In the genomic region with DNA sequence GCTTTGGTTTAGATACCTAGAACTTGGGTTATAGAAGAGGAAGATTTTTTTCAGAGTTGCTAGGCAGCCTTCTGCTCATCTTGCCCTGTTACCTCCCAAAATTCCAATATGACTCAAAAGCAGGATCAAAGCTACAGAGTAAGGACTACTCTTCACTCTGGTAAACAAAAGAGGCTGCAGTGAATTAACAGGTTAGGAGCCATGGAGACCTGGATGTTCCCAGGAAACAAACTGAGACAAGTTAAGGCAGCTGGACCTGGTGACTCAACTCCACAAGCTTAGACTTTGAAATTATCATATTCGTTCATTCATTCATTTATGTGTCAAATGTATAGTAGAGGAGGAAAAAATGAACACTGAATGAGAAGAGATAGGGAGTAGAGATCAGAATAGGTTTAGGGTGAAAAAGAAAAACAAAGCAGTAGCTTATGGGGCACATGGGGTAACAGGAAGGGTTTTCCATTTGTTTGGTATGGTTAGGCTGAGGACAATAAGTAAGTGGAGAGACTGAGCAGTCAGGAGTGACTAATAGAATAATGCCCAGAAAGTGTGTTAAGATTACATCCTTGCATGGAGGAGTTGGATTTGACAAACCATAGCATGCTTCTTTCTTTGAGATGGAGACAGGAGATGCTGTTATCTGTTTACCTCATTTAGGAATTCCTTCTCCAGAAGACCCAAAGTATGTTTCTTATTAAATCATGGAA, we compare ENCODE assay signal across 13 cellular contexts.
DNase-seq lines count a peak whose midpoint lies in the region; ATAC-seq, FAIRE-seq and TF ChIP-seq lines count a peak whose summit lies in the region.
"Had no signal": no experiment of that assay in that cellular context is flagged by ENCODE, and none has a peak within 500 bp of the region (broad histone marks: within the 10 kb centered on the region; RNA-seq: fewer than 3 reads in every experiment).

No MANE protein-coding gene starts in this region.

- no peak for FAIRE-seq in HTR-8/SVneo (lab: Jason Lieb, UNC)
- FAIRE-seq: D721Med had no signal

- no peak overlapping the region for H2BK15ac ChIP-seq in IMR-90 (ENCODE audit: low read depth, low read length)

- H3K4me3 Mint-ChIP-seq in endodermal cell, result no peak overlapping the region
- H3K4me3 Mint-ChIP-seq: CD8-positive, alpha-beta T cell; HFFc6 had no signal

- H2AFZ ChIP-seq in IMR-90 (replicated peaks; ENCODE audit: low read length, poor library complexity), result no peak overlapping the region

- H3K4me2 ChIP-seq in IMR-90 (ENCODE audit: low read depth, low read length), result no peak overlapping the region

- no peak overlapping the region for H4K5ac ChIP-seq in IMR-90 (ENCODE audit: low read depth, low read length)

- H3K27me3 Mint-ChIP-seq in endodermal cell (ENCODE audit: insufficient read depth), result no peaks in the 10 kb centered on the region

- H2BK120ac ChIP-seq in IMR-90 (ENCODE audit: low read depth, low read length), result no peak overlapping the region

- no peak overlapping the region for H2AK9ac ChIP-seq in IMR-90 (replicated peaks; ENCODE audit: low read depth, low read length, poor library complexity)

- no peak for TF ChIP-seq CTCF in IMR-90 (conservative IDR thresholded peaks at IDR 0.05; ENCODE audit: low read depth, low read length)
- TF ChIP-seq CTCF in RWPE1 (conservative IDR thresholded peaks at IDR 0.05; ENCODE audit: low read depth), result no peak
- no peak for TF ChIP-seq CTCF in endodermal cell (conservative IDR thresholded peaks at IDR 0.05)

- dilution Hi-C loops in IMR-90 (cut with HindIII; ENCODE audit: low sequenced_read_pairs, unreplicated experiment), result no loop called here

- H2AK5ac ChIP-seq in IMR-90 (ENCODE audit: low read depth, low read length), result no peak overlapping the region

- POLR2A ChIA-PET in IMR-90 (lab: Charles Lee; ENCODE audit: unreplicated experiment), result no interaction called here
- POLR2A ChIA-PET in RWPE1 (lab: Yijun Ruan, JAX; ENCODE audit: low non-redundant PET), result interaction anchor here (0.6 kb wide), 1 partner anchor 453 kb away, joined by 6 read pairs; no protein-coding TSS in a partner anchor

- H3K36me3 ChIP-seq in IMR-90 (ENCODE audit: control insufficient read depth, insufficient read depth, low read length) (no peaks in the 10 kb centered on the region), endodermal cell (ENCODE audit: control insufficient read depth, insufficient read depth, low read length) (no peaks in the 10 kb centered on the region)

- in situ Hi-C loops in IMR-90 (cut with MboI; ENCODE audit: low sequenced_read_pairs), result no loop called here

- H4K91ac ChIP-seq in IMR-90 (ENCODE audit: insufficient read depth, low read depth, low read length), result no peak overlapping the region

- H4K20me1 ChIP-seq in IMR-90 (ENCODE audit: insufficient read depth, low read length), result no peaks in the 10 kb centered on the region

- H3K4me3 ChIP-seq in IMR-90 (ENCODE audit: insufficient read depth, low read depth, low read length) (no peak overlapping the region), endodermal cell (ENCODE audit: low read length) (no peak overlapping the region)

- no peak overlapping the region for H3K27ac Mint-ChIP-seq in endodermal cell
- H3K27ac Mint-ChIP-seq: CD8-positive, alpha-beta T cell; HFFc6 had no signal

- H3K23ac ChIP-seq in IMR-90 (ENCODE audit: low read depth, low read length), result no peak overlapping the region

- no peak overlapping the region for H3K14ac ChIP-seq in IMR-90 (replicated peaks; ENCODE audit: low read depth, low read length)

- no peaks in the 10 kb centered on the region for H3K9me3 ChIP-seq in IMR-90 (ENCODE audit: control insufficient read depth, insufficient read depth, low read length)
- peaks cover 13% of the 10 kb centered on the region for H3K9me3 ChIP-seq in endodermal cell (ENCODE audit: control insufficient read depth, low read length)

- TF ChIP-seq RAD21 in IMR-90 (IDR thresholded peaks at IDR 0.05; ENCODE audit: low read length), result no peak

- BruUV-seq in IMR-90 (replicated peaks; lab: Mats Ljungman, UMichigan), result no TSS peak

- H3K27me3 ChIP-seq in IMR-90 (ENCODE audit: control insufficient read depth, insufficient read depth, low read length) (no peaks in the 10 kb centered on the region), endodermal cell (ENCODE audit: control insufficient read depth, insufficient read depth, low read length, poor library complexity, severe bottlenecking) (no peaks in the 10 kb centered on the region)

- no peak overlapping the region for H3K18ac ChIP-seq in IMR-90 (ENCODE audit: low read depth, low read length)

- no peak overlapping the region for H4K8ac ChIP-seq in IMR-90 (ENCODE audit: low read depth in 2 of 2, low read length in 2 of 2)

- no peaks in the 10 kb centered on the region for H3K4me1 ChIP-seq in IMR-90 (ENCODE audit: control insufficient read depth, insufficient read depth, low read length)
- H3K4me1 ChIP-seq in endodermal cell (ENCODE audit: control insufficient read depth, insufficient read depth, low read length), result peaks cover 4% of the 10 kb centered on the region

- H3K79me1 ChIP-seq in IMR-90 (ENCODE audit: low read depth in 1 of 2, low read length in 2 of 2), result no peaks in the 10 kb centered on the region

- H3K56ac ChIP-seq in IMR-90 (ENCODE audit: extremely low read depth, insufficient read depth, low read length), result no peak overlapping the region

- H3K27ac ChIP-seq in IMR-90 (ENCODE audit: insufficient read depth, low read length), result no peak overlapping the region
- no peak overlapping the region for H3K27ac ChIP-seq in RWPE1
- H3K27ac ChIP-seq in epithelial cell of prostate, result peak overlapping the region; percentile 35
- H3K27ac ChIP-seq in endodermal cell (ENCODE audit: low read depth, low read length), result no peak overlapping the region

- peaks cover 30% of the 10 kb centered on the region for H3K4me1 Mint-ChIP-seq in endodermal cell

- H3K4ac ChIP-seq in IMR-90 (ENCODE audit: low read depth, low read length), result no peak overlapping the region

- no CpG with 5 or more reads among the region's 1 CpG for WGBS in IMR-90 (ENCODE audit: extremely low coverage in 2 of 2, insufficient read length in 1 of 2), 2 experiments
- WGBS in endodermal cell (ENCODE audit: insufficient coverage in 1 of 2, insufficient read length in 1 of 2), 2 experiments, result 60 to 82% methylated on average over 1 of the region's 1 CpG

- H3K9ac ChIP-seq in IMR-90 (ENCODE audit: low read depth, low read length) (no peak overlapping the region), endodermal cell (ENCODE audit: extremely low read depth, low read length, poor library complexity, severe bottlenecking) (no peak overlapping the region)

- H2BK5ac ChIP-seq in IMR-90 (ENCODE audit: low read depth, low read length, poor library complexity, severe bottlenecking), result no peak overlapping the region

- H3K9me3 Mint-ChIP-seq in endodermal cell, result no peaks in the 10 kb centered on the region
- H3K9me3 Mint-ChIP-seq: CD8-positive, alpha-beta T cell; HFFc6 had no signal

- no peaks in the 10 kb centered on the region for H3K9me1 ChIP-seq in IMR-90 (ENCODE audit: insufficient read depth, low read length)

- no peak for TF ChIP-seq POLR2A in IMR-90 (IDR thresholded peaks at IDR 0.05; ENCODE audit: low read depth, low read length)

- intact Hi-C loops in IMR-90 (cut with micrococcal nuclease), result no loop called here

- CTCF ChIA-PET in IMR-90 (lab: Yijun Ruan, JAX), result interaction anchor here (1.0 kb wide), 1 partner anchor 13 kb away, joined by 3 read pairs; no protein-coding TSS in a partner anchor
- CTCF ChIA-PET in RWPE1 (lab: Yijun Ruan, JAX), result interaction anchor here (0.6 kb wide), 1 partner anchor 10 kb away, joined by 5 read pairs; no protein-coding TSS in a partner anchor

- H3K36me3 Mint-ChIP-seq in endodermal cell (ENCODE audit: low read depth), result no peaks in the 10 kb centered on the region
- H3K36me3 Mint-ChIP-seq: CD8-positive, alpha-beta T cell had no signal

- no peak overlapping the region for H2BK20ac ChIP-seq in IMR-90 (ENCODE audit: low read depth, low read length)

- ATAC-seq in IMR-90 (ENCODE audit: low read depth), result no peak
- ATAC-seq: CD8-positive, alpha-beta T cell had no signal

- peak; percentile 12 for DNase-seq in IMR-90
- peak; percentile 75 for DNase-seq in RWPE1 (ENCODE audit: low spot score)
- DNase-seq in epithelial cell of prostate (ENCODE audit: low read depth, low spot score), result peak; percentile 78
- peak; percentile 55 for DNase-seq in myocyte (ENCODE audit: low read depth)
- DNase-seq in NCI-H1105 (lab: John Stamatoyannopoulos, UW), result no peak
- no peak for DNase-seq in endodermal cell
- DNase-seq in HTR-8/SVneo (ENCODE audit: insufficient read length, low spot score), result no peak
- DNase-seq: CD8-positive, alpha-beta T cell; EL; HFFc6; NCI-H1048; SIG-M5 had no signal

TF ChIP-seq in IMR-90, 13 proteins besides CTCF, POLR2A, EP300 and RAD21 (continues in another document):
- TF ChIP-seq CEBPB (IDR thresholded peaks at IDR 0.05; ENCODE audit: low read depth, low read length), result no peak
- TF ChIP-seq, protein P1, sequence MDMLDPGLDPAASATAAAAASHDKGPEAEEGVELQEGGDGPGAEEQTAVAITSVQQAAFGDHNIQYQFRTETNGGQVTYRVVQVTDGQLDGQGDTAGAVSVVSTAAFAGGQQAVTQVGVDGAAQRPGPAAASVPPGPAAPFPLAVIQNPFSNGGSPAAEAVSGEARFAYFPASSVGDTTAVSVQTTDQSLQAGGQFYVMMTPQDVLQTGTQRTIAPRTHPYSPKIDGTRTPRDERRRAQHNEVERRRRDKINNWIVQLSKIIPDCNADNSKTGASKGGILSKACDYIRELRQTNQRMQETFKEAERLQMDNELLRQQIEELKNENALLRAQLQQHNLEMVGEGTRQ (IDR thresholded peaks at IDR 0.05; ENCODE audit: low read depth, low read length), result no peak
- TF ChIP-seq MAZ (IDR thresholded peaks at IDR 0.05; ENCODE audit: borderline replicate concordance, low read depth, low read length), result no peak
- TF ChIP-seq BHLHE40 (IDR thresholded peaks at IDR 0.05; ENCODE audit: low read depth, low read length), result no peak
- TF ChIP-seq, protein P2, sequence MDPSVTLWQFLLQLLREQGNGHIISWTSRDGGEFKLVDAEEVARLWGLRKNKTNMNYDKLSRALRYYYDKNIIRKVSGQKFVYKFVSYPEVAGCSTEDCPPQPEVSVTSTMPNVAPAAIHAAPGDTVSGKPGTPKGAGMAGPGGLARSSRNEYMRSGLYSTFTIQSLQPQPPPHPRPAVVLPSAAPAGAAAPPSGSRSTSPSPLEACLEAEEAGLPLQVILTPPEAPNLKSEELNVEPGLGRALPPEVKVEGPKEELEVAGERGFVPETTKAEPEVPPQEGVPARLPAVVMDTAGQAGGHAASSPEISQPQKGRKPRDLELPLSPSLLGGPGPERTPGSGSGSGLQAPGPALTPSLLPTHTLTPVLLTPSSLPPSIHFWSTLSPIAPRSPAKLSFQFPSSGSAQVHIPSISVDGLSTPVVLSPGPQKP (IDR thresholded peaks at IDR 0.05; ENCODE audit: borderline replicate concordance, low read depth, low read length), result no peak
- TF ChIP-seq MXI1 (IDR thresholded peaks at IDR 0.05; ENCODE audit: borderline replicate concordance, low read depth, low read length), result no peak
- TF ChIP-seq SMC3 (IDR thresholded peaks at IDR 0.05; ENCODE audit: low read depth, low read length), result no peak
- no peak for TF ChIP-seq RFX5 (IDR thresholded peaks at IDR 0.05; ENCODE audit: low read depth, low read length)
- no peak for TF ChIP-seq FOS (IDR thresholded peaks at IDR 0.05; ENCODE audit: low read depth, low read length)
- TF ChIP-seq NFE2L2 (IDR thresholded peaks at IDR 0.05; ENCODE audit: low read depth, low read length), result no peak

Comparison
In these comparisons a context has a peak if more than half of its experiments do, and no peak if none do; other contexts are left out.
1. DNase-seq: peak in IMR-90 (single experiment), RWPE1 (single experiment), epithelial cell of prostate (single experiment) and myocyte (single experiment); none in NCI-H1105 (single experiment), endodermal cell (single experiment) and HTR-8/SVneo (single experiment).